Comparison of ENCODE assay signal across 1 cellular context in the genomic region with DNA sequence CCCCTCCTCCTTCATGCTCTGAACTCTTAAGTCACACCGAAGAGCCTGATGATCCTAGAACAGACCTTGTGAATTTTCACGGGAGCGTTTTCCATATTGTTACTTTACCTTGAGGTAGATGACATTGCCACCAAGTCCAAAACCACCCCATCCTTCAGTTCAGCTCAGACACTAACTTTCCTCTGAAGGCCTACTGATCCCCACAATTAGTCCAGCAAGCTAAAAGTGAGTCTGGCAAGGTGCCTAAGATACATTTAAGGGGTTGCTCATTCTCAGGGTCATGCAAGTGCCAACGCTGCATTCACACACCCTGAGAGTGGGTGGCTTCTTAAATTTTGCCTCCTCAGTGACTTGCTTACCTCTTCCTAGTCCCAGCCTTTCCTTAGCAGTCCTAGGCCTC.
TF ChIP-seq lines count a peak whose summit lies in the region.

No MANE protein-coding gene starts in this region.

TF ChIP-seq in HepG2, 621 proteins besides CTCF, POLR2A, EP300 and RAD21:
- TF ChIP-seq, protein P1, sequence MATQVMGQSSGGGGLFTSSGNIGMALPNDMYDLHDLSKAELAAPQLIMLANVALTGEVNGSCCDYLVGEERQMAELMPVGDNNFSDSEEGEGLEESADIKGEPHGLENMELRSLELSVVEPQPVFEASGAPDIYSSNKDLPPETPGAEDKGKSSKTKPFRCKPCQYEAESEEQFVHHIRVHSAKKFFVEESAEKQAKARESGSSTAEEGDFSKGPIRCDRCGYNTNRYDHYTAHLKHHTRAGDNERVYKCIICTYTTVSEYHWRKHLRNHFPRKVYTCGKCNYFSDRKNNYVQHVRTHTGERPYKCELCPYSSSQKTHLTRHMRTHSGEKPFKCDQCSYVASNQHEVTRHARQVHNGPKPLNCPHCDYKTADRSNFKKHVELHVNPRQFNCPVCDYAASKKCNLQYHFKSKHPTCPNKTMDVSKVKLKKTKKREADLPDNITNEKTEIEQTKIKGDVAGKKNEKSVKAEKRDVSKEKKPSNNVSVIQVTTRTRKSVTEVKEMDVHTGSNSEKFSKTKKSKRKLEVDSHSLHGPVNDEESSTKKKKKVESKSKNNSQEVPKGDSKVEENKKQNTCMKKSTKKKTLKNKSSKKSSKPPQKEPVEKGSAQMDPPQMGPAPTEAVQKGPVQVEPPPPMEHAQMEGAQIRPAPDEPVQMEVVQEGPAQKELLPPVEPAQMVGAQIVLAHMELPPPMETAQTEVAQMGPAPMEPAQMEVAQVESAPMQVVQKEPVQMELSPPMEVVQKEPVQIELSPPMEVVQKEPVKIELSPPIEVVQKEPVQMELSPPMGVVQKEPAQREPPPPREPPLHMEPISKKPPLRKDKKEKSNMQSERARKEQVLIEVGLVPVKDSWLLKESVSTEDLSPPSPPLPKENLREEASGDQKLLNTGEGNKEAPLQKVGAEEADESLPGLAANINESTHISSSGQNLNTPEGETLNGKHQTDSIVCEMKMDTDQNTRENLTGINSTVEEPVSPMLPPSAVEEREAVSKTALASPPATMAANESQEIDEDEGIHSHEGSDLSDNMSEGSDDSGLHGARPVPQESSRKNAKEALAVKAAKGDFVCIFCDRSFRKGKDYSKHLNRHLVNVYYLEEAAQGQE (IDR thresholded peaks at IDR 0.05; ENCODE audit: borderline replicate concordance in 1 of 2, low read depth in 1 of 2, low read length in 2 of 2): no peak
- no peak for TF ChIP-seq ZKSCAN1 (IDR thresholded peaks at IDR 0.05; ENCODE audit: low read length)
- no peak for TF ChIP-seq ZNF44 (CRISPR knock-in tag; IDR thresholded peaks at IDR 0.05)
- TF ChIP-seq POLR2G (IDR thresholded peaks at IDR 0.05; ENCODE audit: low read depth, low read length): 0 out of 2 replicates have a peak, but pooled peaks have one; percentile 33
- no peak for TF ChIP-seq GPBP1L1 (CRISPR knock-in tag; IDR thresholded peaks at IDR 0.05)
- TF ChIP-seq CREB1 (IDR thresholded peaks at IDR 0.05): no peak
- no peak for TF ChIP-seq CREB1 (CRISPR knock-in tag; IDR thresholded peaks at IDR 0.05)
- TF ChIP-seq BORCS8-MEF2B (CRISPR knock-in tag; IDR thresholded peaks at IDR 0.05): no peak
- no peak for TF ChIP-seq ZNF724P (CRISPR knock-in tag; IDR thresholded peaks at IDR 0.05; ENCODE audit: borderline replicate concordance)
- peak; percentile 15 for TF ChIP-seq AGO2 (optimal IDR thresholded peaks at IDR 0.05; ENCODE audit: low read depth, low read length)
- no peak for TF ChIP-seq ZBTB37 (CRISPR knock-in tag; IDR thresholded peaks at IDR 0.05)
- no peak for TF ChIP-seq SP5 (CRISPR knock-in tag; IDR thresholded peaks at IDR 0.05; ENCODE audit: borderline replicate concordance, low read depth)
- TF ChIP-seq, protein P2, sequence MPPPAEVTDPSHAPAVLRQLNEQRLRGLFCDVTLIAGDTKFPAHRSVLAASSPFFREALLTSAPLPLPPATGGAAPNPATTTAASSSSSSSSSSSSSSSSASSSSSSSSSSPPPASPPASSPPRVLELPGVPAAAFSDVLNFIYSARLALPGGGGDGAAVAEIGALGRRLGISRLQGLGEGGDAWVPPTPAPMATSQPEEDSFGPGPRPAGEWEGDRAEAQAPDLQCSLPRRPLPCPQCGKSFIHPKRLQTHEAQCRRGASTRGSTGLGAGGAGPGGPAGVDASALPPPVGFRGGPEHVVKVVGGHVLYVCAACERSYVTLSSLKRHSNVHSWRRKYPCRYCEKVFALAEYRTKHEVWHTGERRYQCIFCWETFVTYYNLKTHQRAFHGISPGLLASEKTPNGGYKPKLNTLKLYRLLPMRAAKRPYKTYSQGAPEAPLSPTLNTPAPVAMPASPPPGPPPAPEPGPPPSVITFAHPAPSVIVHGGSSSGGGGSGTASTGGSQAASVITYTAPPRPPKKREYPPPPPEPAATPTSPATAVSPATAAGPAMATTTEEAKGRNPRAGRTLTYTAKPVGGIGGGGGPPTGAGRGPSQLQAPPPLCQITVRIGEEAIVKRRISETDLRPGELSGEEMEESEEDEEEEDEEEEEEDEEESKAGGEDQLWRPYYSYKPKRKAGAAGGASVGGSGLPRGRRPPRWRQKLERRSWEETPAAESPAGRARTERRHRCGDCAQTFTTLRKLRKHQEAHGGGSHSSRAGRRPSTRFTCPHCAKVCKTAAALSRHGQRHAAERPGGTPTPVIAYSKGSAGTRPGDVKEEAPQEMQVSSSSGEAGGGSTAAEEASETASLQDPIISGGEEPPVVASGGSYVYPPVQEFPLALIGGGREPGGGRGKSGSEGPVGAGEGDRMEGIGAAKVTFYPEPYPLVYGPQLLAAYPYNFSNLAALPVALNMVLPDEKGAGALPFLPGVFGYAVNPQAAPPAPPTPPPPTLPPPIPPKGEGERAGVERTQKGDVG (CRISPR knock-in tag; IDR thresholded peaks at IDR 0.05; ENCODE audit: borderline replicate concordance): no peak
